10 cellular contexts compared by ENCODE assay signal in genomic region chr10:102785818-102786217, GRCh38. TPM values are rescaled to one million over a fixed set of nuclear protein-coding genes. Genes with fewer than 3 reads are reported as not detected.
DNase-seq lines count a peak whose midpoint lies in the region; ATAC-seq and TF ChIP-seq lines count a peak whose summit lies in the region.
"Had no signal": no experiment of that assay in that cellular context is flagged by ENCODE, and none has a peak within 500 bp of the region (broad histone marks: within the 10 kb centered on the region; RNA-seq: fewer than 3 reads in every experiment).

No MANE protein-coding gene starts in this region.

- no peak overlapping the region for H3K4me2 ChIP-seq in GM23338

- no peaks in the 10 kb centered on the region for H3K9me2 ChIP-seq in GM23338 (ENCODE audit: insufficient read depth)

- no peaks in the 10 kb centered on the region; the same call in 1 of the 2 replicates for H4K20me1 ChIP-seq in GM23338 (replicated peaks; ENCODE audit: insufficient read depth)

- peak; percentile 17 for TF ChIP-seq POLR2A in transverse colon (IDR thresholded peaks at IDR 0.05)

- DNase-seq in NOMO-1 treated with DMSO at 0.1 percent for 48 hours (lab: John Stamatoyannopoulos, UW; ENCODE audit: unreplicated experiment) (peak; percentile 88), dermis microvascular lymphatic vessel endothelial cell (ENCODE audit: low read depth in 2 of 2) (peak; percentile 92 to 99), transverse colon (no peak), activated gamma-delta T cell (lab: John Stamatoyannopoulos, UW) (no peak), DMS 273 treated with DMSO at 0.1 percent for 48 hours (lab: John Stamatoyannopoulos, UW) (no peak), GM23338 (ENCODE audit: low spot score) (no peak), NCI-H1694 treated with DMSO at 0.1 percent for 48 hours (lab: John Stamatoyannopoulos, UW) (no peak)
- DNase-seq: DMS79 treated with DMSO at 0.1 percent for 48 hours, T-helper 9 cell had no signal

- H3K9me3 Mint-ChIP-seq in GM23338 = peaks cover 5% of the 10 kb centered on the region; the same call in 1 of the 3 replicates

- H3K36me3 Mint-ChIP-seq in GM23338 (ENCODE audit: low read depth) = peaks cover 4% of the 10 kb centered on the region; the same call in 1 of the 3 replicates

- TF ChIP-seq CTCF in transverse colon (IDR thresholded peaks at IDR 0.05) (no peak), GM23338 (conservative IDR thresholded peaks at IDR 0.05; ENCODE audit: low read depth in 2 of 2) (no peak)

- H3F3A ChIP-seq in GM23338 (replicated peaks; ENCODE audit: low read depth) = no peaks in the 10 kb centered on the region

- no peak overlapping the region for H3K27ac Mint-ChIP-seq in GM23338

- H3K27ac ChIP-seq in muscle layer of duodenum (ENCODE audit: low read length) = peak overlapping the region; percentile 42
- H3K27ac ChIP-seq in transverse colon = peak overlapping the region; percentile 42 to 89 (median 74)
- H3K27ac ChIP-seq in GM23338 (ENCODE audit: low read depth) = no peak overlapping the region

- intact Hi-C loops in transverse colon (cut with DNase I; ENCODE audit: low total_unique reads) = no loop called here

- H3K4me1 Mint-ChIP-seq in GM23338 = peaks cover 27% of the 10 kb centered on the region

- H3K27me3 ChIP-seq in muscle layer of duodenum (ENCODE audit: low read depth, low read length) (no peaks in the 10 kb centered on the region), transverse colon (no peaks in the 10 kb centered on the region), GM23338 (ENCODE audit: insufficient read depth) (no peaks in the 10 kb centered on the region)

- WGBS in transverse colon (ENCODE audit: low coverage in 1 of 2), 2 donors = 57 to 69% methylated on average over 1 to 2 of the region's 2 CpGs

- ATAC-seq in GM23338 = no peak

- in situ Hi-C loops in transverse colon (cut with MboI; ENCODE audit: low pct_ligation_motif_present in 1 of 4, low pct_unique_long_range_greater_than_20kb in 1 of 4, low sequenced_read_pairs in 3 of 4) = no loop called here

- H3K9me3 ChIP-seq in muscle layer of duodenum (ENCODE audit: control insufficient read depth in 1 of 2, low read length in 2 of 2) (no peaks in the 10 kb centered on the region), transverse colon (no peaks in the 10 kb centered on the region)

- H3K4me1 ChIP-seq in muscle layer of duodenum (ENCODE audit: control insufficient read depth in 1 of 2, insufficient read depth in 2 of 2, low read length in 2 of 2) (peaks cover 31 to 41% of the 10 kb centered on the region in 2 donors), transverse colon (peaks cover 10 to 54% (median 36%) of the 10 kb centered on the region in 4 donors), GM23338 (ENCODE audit: insufficient read depth) (peaks cover 16% of the 10 kb centered on the region)

- H3K36me3 ChIP-seq in muscle layer of duodenum (ENCODE audit: control insufficient read depth in 1 of 2, insufficient read depth in 2 of 2, low read length in 2 of 2) (no peaks in the 10 kb centered on the region), transverse colon (no peaks in the 10 kb centered on the region), GM23338 (ENCODE audit: insufficient read depth) (no peaks in the 10 kb centered on the region)

- no peak overlapping the region for H3K4me3 Mint-ChIP-seq in GM23338

- peak overlapping the region in 1 of 2 donors; percentile 0 for H3K4me3 ChIP-seq in muscle layer of duodenum (ENCODE audit: low read depth in 1 of 2, low read length in 2 of 2)
- H3K4me3 ChIP-seq in transverse colon = no peak overlapping the region
- no peak overlapping the region for H3K4me3 ChIP-seq in GM23338

- no peaks in the 10 kb centered on the region for H3K27me3 Mint-ChIP-seq in GM23338 (ENCODE audit: insufficient read depth, low read depth, poor library complexity)

- TF ChIP-seq EP300 in transverse colon (IDR thresholded peaks at IDR 0.05; ENCODE audit: low read depth) = no peak

- H3K79me2 ChIP-seq in GM23338 (replicated peaks; ENCODE audit: insufficient read depth) = peaks cover 17% of the 10 kb centered on the region

- no peak overlapping the region for H2AFZ ChIP-seq in GM23338

TF ChIP-seq in GM23338, 12 proteins besides CTCF, POLR2A, EP300 and RAD21:
- TF ChIP-seq ZNF331 (CRISPR knock-in tag; IDR thresholded peaks at IDR 0.05; ENCODE audit: low read depth) = no peak
- TF ChIP-seq NANOG (IDR thresholded peaks at IDR 0.05; ENCODE audit: borderline replicate concordance) = no peak
- no peak for TF ChIP-seq EZH2 (IDR thresholded peaks at IDR 0.05; ENCODE audit: low read depth, unreplicated experiment)
- TF ChIP-seq ZNF462 (CRISPR knock-in tag; IDR thresholded peaks at IDR 0.05) = no peak
- no peak for TF ChIP-seq STAT1 (IDR thresholded peaks at IDR 0.05; ENCODE audit: unreplicated experiment)

RNA-seq across cellular contexts. Expression of gene WBP1L, which starts 42.1 kb away (rescaled TPM):
- total RNA-seq in dermis microvascular lymphatic vessel endothelial cell (35.8 and 81.3 TPM in 2 replicates), transverse colon (100 to 1,000 TPM in 2 of 4 donors, 10 to 100 TPM in 2; 68.9 to 168 (median 129) TPM)
- 48.5 and 55.7 TPM in 2 replicates for total RNA-seq in GM23338 (2014; rRNA removed; shearing (Covaris generic))
- polyA plus RNA-seq in GM23338 (2016; fragmentation: Nextera tagmentation; extraction: Ambion mirVana) = 5.1 and 7.0 TPM in 2 replicates

RNA-seq across cellular contexts. Expression of gene CYP17A1, which starts 51.4 kb away (rescaled TPM):
- total RNA-seq in dermis microvascular lymphatic vessel endothelial cell (under 0.01 TPM in 1 of 2 replicates, not detected in the other), transverse colon (10 to 100 TPM in 1 of 4 donors, not detected in 3; 13.3 TPM)
- total RNA-seq in GM23338 (2014; rRNA removed; shearing (Covaris generic)) = not detected in 2 replicates
- not detected in 2 replicates for polyA plus RNA-seq in GM23338 (2016; fragmentation: Nextera tagmentation; extraction: Ambion mirVana)

Comparison
In these comparisons a context has a peak if more than half of its experiments do, and no peak if none do; other contexts are left out.
1. DNase-seq: peak in NOMO-1 treated with DMSO at 0.1 percent for 48 hours (single experiment) and dermis microvascular lymphatic vessel endothelial cell (2 of 2); none in transverse colon (single experiment), activated gamma-delta T cell (single experiment), DMS 273 treated with DMSO at 0.1 percent for 48 hours (single experiment), GM23338 (single experiment) and NCI-H1694 treated with DMSO at 0.1 percent for 48 hours (single experiment).